Comparison of ENCODE assay signal across 36 cellular contexts in the genomic region with DNA sequence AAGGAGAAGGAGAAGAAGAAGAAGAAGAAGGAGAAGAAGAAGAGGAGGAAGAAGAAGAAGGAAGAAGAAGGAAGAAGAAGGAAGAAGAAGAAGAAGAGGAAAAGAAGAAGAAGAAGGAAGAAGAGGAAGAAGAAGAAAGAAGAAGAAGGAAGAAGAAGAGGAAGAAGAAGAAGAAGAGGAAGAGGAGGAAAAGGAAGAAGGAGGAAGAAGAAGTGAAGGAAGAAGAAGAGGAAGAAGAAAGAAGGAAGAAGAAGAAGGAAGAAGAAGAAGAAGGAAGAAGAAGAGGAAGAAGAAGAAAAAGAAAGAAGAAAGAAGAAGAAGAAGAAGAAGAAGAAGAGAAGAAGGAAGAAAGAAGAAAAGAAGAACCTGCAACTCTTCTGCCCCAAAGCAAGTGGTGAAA.
"Had no signal": no experiment of that assay in that cellular context is flagged by ENCODE, and none has a peak within 500 bp of the region (broad histone marks: within the 10 kb centered on the region; RNA-seq: fewer than 3 reads in every experiment).

No MANE protein-coding gene starts in this region.

- DNase-seq: Kasumi-1, MG63, MM.1S, MV-4-11, NCI-H1048, NCI-H1092, NCI-H1092 treated with DMSO at 0.1 percent for 48 hours, NCI-H1105, NCI-H1105 treated with DMSO at 0.1 percent for 48 hours, NCI-H1417, NCI-H1417 treated with DMSO at 0.1 percent for 48 hours, NCI-H1436, NCI-H1436 treated with DMSO at 0.1 percent for 48 hours, NCI-H146, NCI-H1694, NCI-H1694 treated with DMSO at 0.1 percent for 48 hours, NCI-H187, NCI-H187 treated with DMSO at 0.1 percent for 48 hours, NCI-H1930, NCI-H2029, NCI-H2029 treated with DMSO at 0.1 percent for 48 hours, NCI-H2081, NCI-H2081 treated with DMSO at 0.1 percent for 48 hours, NCI-H2107, NCI-H2171, NCI-H2171 treated with DMSO at 0.1 percent for 48 hours, NCI-H2227 treated with DMSO at 0.1 percent for 48 hours, NCI-H226, NCI-H345, NCI-H446, NCI-H446 treated with DMSO at 0.1 percent for 48 hours, NCI-H510A, NCI-H510A treated with DMSO at 0.1 percent for 48 hours, NCI-H524, NCI-H524 treated with DMSO at 0.1 percent for 48 hours, NCI-H526 had no signal

- H3K27me3 ChIP-seq: MG63 had no signal

- H3K36me3 ChIP-seq: MG63 had no signal

- H3K4me3 ChIP-seq: MG63 had no signal
